ENCODE assay signal across 8 cellular contexts in the genomic region with DNA sequence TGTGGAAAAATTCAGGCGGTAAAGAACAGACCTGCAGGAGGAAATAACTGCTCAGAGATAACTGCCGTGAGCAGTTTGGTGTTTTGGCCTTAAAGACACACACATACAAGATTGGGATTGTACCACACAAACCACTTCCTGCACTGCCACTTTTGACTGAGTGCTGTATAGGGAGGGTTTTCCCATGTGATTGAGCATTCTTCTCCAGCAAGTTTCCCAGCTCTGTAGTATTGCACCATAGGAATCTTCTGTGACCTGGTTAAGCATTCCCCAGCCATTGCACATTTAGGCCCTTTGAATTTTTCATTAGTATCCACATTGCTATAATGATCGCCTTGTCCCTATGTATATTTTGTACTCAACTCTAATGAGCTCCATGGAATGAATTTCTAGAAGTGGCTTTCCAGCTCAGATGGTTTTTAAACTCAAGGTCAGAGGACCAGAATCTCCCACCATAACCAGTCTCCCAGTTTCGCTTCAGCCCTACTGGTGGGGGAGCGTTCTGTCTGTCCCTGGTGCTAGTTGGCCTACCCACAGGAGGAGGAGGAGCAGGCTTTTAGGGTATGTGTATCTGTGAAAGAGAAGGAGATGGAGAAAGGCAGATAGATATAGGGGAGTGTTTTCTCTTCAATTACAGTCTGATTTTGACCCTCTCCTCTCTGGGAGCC. TPM values are rescaled to one million over a fixed set of nuclear protein-coding genes. Genes with fewer than 3 reads are reported as not detected.
DNase-seq lines count a peak whose midpoint lies in the region; ATAC-seq and TF ChIP-seq lines count a peak whose summit lies in the region.

No MANE protein-coding gene starts in this region.

- H2BK12ac ChIP-seq in trophoblast cell (ENCODE audit: low read length): no peak overlapping the region

- H3K4ac ChIP-seq in trophoblast cell (ENCODE audit: low read depth, low read length): no peak overlapping the region

- DNase-seq in AML-193 (lab: John Stamatoyannopoulos, UW): peak; percentile 43 to 54
- peak; percentile 51 to 96 for DNase-seq in PC-9
- peak; percentile 49 for DNase-seq in central memory CD4-positive, alpha-beta T cell
- DNase-seq in trophoblast cell: peak; percentile 70 to 92
- DNase-seq in T-helper 9 cell: no peak
- DNase-seq in activated CD8-positive, alpha-beta memory T cell treated with anti-CD3 and anti-CD28 coated beads, Interleukin-2, amount 50 U/mL, for 4 hours: no peak

- H4K91ac ChIP-seq in trophoblast cell (ENCODE audit: low read depth, low read length): no peak overlapping the region

- H3K4me2 ChIP-seq in PC-9 (peak overlapping the region; percentile 56), trophoblast cell (ENCODE audit: low read length) (no peak overlapping the region)

- no peak overlapping the region for H2BK120ac ChIP-seq in trophoblast cell (ENCODE audit: insufficient read depth, low read length, poor library complexity)

- no peak overlapping the region for H2BK5ac ChIP-seq in trophoblast cell (ENCODE audit: low read depth, low read length, poor library complexity)

- H2AFZ ChIP-seq in PC-9 (no peak overlapping the region), trophoblast cell (ENCODE audit: insufficient read depth, low read length, poor library complexity) (no peak overlapping the region)

- H3K79me1 ChIP-seq in trophoblast cell (ENCODE audit: low read length): no peaks in the 10 kb centered on the region

- WGBS in trophoblast cell (ENCODE audit: extremely low coverage, insufficient coverage, insufficient read length): no CpG with 5 or more reads among the region's 5 CpGs

- peaks cover 13% of the 10 kb centered on the region for H3F3A ChIP-seq in PC-9 (ENCODE audit: insufficient read depth, low read depth)

- no peak overlapping the region for H3K18ac ChIP-seq in trophoblast cell (ENCODE audit: low read length)

- no peaks in the 10 kb centered on the region for H3K9me3 ChIP-seq in PC-9 (ENCODE audit: insufficient read depth, low read depth)
- peaks cover 1% of the 10 kb centered on the region for H3K9me3 ChIP-seq in trophoblast cell (ENCODE audit: insufficient read depth, low read depth, low read length)

- H4K8ac ChIP-seq in trophoblast cell (ENCODE audit: low read depth, low read length): no peak overlapping the region

- H3K79me2 ChIP-seq in PC-9 (ENCODE audit: low read depth) (no peaks in the 10 kb centered on the region), trophoblast cell (ENCODE audit: control insufficient read depth, insufficient read depth, low read length, poor library complexity) (no peaks in the 10 kb centered on the region)

- TF ChIP-seq CTCF in PC-9 (conservative IDR thresholded peaks at IDR 0.05): no peak

- no peaks in the 10 kb centered on the region for H3K27me3 ChIP-seq in PC-9 (ENCODE audit: insufficient read depth, low read depth)
- H3K27me3 ChIP-seq in trophoblast cell (ENCODE audit: insufficient read depth, low read length): no peaks in the 10 kb centered on the region

- H3K9me2 ChIP-seq in PC-9 (ENCODE audit: insufficient read depth): no peaks in the 10 kb centered on the region

- H2AK5ac ChIP-seq in trophoblast cell (ENCODE audit: low read length): no peak overlapping the region

- no peak overlapping the region for H3K23ac ChIP-seq in trophoblast cell (ENCODE audit: low read length)

- H3K4me1 ChIP-seq in PC-9 (replicated peaks; ENCODE audit: insufficient read depth) (peaks cover 53% of the 10 kb centered on the region), trophoblast cell (ENCODE audit: control insufficient read depth in 1 of 2, insufficient read depth in 2 of 2, low read length in 2 of 2) (peaks cover 13 to 15% of the 10 kb centered on the region in 2 experiments)

- CTCF ChIA-PET in PC-9 (lab: Charles Lee): no interaction called here

- H3K14ac ChIP-seq in trophoblast cell (ENCODE audit: low read length): no peak overlapping the region

- H3K27ac ChIP-seq in PC-9 (peak overlapping the region; percentile 89), trophoblast cell (ENCODE audit: low read depth, low read length) (no peak overlapping the region)

- H3K4me3 ChIP-seq in PC-9 (no peak overlapping the region; the same call in 1 of the 2 replicates), trophoblast cell (ENCODE audit: low read depth, low read length) (no peak overlapping the region)

- intact Hi-C loops in PC-9 (cut with micrococcal nuclease; ENCODE audit: unreplicated experiment): no loop called here

- no TSS peak for BruUV-seq in PC-9 (replicated peaks; lab: Mats Ljungman, UMichigan)

- no peak overlapping the region for H3K9ac ChIP-seq in trophoblast cell (ENCODE audit: low read length)

- ATAC-seq in GM21528 (IDR thresholded peaks at IDR 0.05; ENCODE audit: low FRiP score, unreplicated experiment) (peak; percentile 39), HG02840 (IDR thresholded peaks at IDR 0.05; ENCODE audit: low FRiP score, unreplicated experiment) (no peak)

- H3K36me3 ChIP-seq in PC-9 (ENCODE audit: low read depth): no peaks in the 10 kb centered on the region
- H3K36me3 ChIP-seq in trophoblast cell (ENCODE audit: control insufficient read depth in 1 of 2, insufficient read depth in 2 of 2, low read length in 2 of 2): no peaks in the 10 kb centered on the region

- POLR2A ChIA-PET in PC-9 (lab: Charles Lee; ENCODE audit: unreplicated experiment): interaction anchor here (0.7 kb wide), 1 partner anchor 10 kb away, joined by 5 read pairs; the partner anchor contains the start of gene CD82

- H4K20me1 ChIP-seq in PC-9 (ENCODE audit: insufficient read depth): no peaks in the 10 kb centered on the region

- no peak overlapping the region for H4K12ac ChIP-seq in trophoblast cell (ENCODE audit: low read depth, low read length)

RNA-seq across cellular contexts. Expression of gene CD82, which starts 9.3 kb away (rescaled TPM):
- total RNA-seq in PC-9 (2021): 30.7 and 46.0 TPM in 2 replicates
- 0.61 and 1.0 TPM in 2 replicates for polyA plus RNA-seq in trophoblast cell (2013)

Comparison
In these comparisons a context has a peak if more than half of its experiments do, and no peak if none do; other contexts are left out.
1. DNase-seq: peak in AML-193 (2 of 2), PC-9 (2 of 2), central memory CD4-positive, alpha-beta T cell (single experiment) and trophoblast cell (2 of 2); none in T-helper 9 cell (single experiment) and activated CD8-positive, alpha-beta memory T cell treated with anti-CD3 and anti-CD28 coated beads, Interleukin-2, amount 50 U/mL, for 4 hours (single experiment).